1 cellular context compared by ENCODE assay signal in the genomic region with DNA sequence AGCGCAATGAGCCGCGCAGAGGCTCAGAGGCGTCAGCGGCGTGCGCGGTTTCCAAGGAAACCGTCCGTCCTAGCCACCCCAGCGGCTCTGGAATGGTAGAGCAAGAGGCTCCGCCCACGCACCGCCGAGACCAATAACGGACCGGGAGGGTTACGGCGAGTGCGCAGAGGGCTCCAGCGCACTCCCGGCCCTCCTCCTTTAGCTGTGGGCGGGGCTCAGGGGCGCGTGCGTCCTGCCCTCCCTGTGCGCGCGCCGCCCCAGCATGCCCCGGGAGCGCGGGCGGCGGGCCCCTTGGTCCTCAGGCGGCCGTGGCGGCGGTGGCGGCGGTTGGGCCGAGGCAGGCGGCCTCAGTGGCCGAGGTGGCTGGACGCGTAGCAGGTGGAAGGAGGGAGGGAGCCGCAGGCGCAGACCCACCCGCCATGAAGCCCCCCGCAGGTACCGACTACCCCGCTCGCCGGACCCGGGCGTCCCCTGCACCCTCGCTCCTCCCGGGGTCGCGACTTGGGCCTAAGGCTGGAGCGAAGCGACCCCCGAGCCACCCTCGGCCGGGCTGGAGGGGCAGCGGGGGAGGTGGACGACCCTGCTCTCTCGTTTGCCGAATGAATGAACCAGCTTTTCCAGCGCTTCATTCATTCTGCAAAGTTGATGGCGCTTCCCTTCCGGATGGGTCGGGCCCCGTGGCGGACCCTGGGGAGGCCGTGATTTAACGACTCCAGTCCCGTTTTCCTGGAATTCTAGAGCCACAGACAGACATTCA.
TF ChIP-seq lines count a peak whose summit lies in the region.

Gene THOP1, plus strand, starts transcription at position 260 of the 757 bp plus-strand sequence. Its CDS starts 160 bp downstream, at position 420.

TF ChIP-seq in HepG2, 621 proteins besides CTCF, POLR2A, EP300 and RAD21 (continued from another document and continues in another):
- TF ChIP-seq, protein P1, sequence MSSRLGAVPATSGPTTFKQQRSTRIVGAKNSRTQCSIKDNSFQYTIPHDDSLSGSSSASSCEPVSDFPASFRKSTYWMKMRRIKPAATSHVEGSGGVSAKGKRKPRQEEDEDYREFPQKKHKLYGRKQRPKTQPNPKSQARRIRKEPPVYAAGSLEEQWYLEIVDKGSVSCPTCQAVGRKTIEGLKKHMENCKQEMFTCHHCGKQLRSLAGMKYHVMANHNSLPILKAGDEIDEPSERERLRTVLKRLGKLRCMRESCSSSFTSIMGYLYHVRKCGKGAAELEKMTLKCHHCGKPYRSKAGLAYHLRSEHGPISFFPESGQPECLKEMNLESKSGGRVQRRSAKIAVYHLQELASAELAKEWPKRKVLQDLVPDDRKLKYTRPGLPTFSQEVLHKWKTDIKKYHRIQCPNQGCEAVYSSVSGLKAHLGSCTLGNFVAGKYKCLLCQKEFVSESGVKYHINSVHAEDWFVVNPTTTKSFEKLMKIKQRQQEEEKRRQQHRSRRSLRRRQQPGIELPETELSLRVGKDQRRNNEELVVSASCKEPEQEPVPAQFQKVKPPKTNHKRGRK (CRISPR knock-in tag; IDR thresholded peaks at IDR 0.05), result no peak
- TF ChIP-seq, protein P2, sequence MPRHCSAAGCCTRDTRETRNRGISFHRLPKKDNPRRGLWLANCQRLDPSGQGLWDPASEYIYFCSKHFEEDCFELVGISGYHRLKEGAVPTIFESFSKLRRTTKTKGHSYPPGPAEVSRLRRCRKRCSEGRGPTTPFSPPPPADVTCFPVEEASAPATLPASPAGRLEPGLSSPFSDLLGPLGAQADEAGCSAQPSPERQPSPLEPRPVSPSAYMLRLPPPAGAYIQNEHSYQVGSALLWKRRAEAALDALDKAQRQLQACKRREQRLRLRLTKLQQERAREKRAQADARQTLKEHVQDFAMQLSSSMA (CRISPR knock-in tag; IDR thresholded peaks at IDR 0.05), result no peak
- TF ChIP-seq ZNF709 (CRISPR knock-in tag; IDR thresholded peaks at IDR 0.05) (peak; percentile 92), ZNF768 (CRISPR knock-in tag; IDR thresholded peaks at IDR 0.05) (peak; percentile 51; the same call in 1 of the 2 replicates), SKIL (CRISPR knock-in tag; IDR thresholded peaks at IDR 0.05; ENCODE audit: borderline replicate concordance) (no peak), THYN1 (CRISPR knock-in tag; IDR thresholded peaks at IDR 0.05; ENCODE audit: borderline replicate concordance, low read depth) (no peak), BRCA1 (CRISPR knock-in tag; IDR thresholded peaks at IDR 0.05) (0 out of 2 replicates have a peak, but pooled peaks have one; percentile 15), RNF2 (conservative IDR thresholded peaks at IDR 0.05; ENCODE audit: low read depth) (0 out of 2 replicates have a peak, but pooled peaks have one; percentile 47), EZH2 (conservative IDR thresholded peaks at IDR 0.05; ENCODE audit: low read depth, low read length) (no peak), KLF15 (CRISPR knock-in tag; IDR thresholded peaks at IDR 0.05; ENCODE audit: borderline replicate concordance) (no peak), ZSCAN12 (CRISPR knock-in tag; IDR thresholded peaks at IDR 0.05) (no peak), ZNF550 (CRISPR knock-in tag; IDR thresholded peaks at IDR 0.05; ENCODE audit: borderline replicate concordance) (no peak), ZBTB38 (CRISPR knock-in tag; IDR thresholded peaks at IDR 0.05) (no peak), PHB2 (IDR thresholded peaks at IDR 0.05; ENCODE audit: partially characterized antibody) (no peak), CENPT (CRISPR knock-in tag; IDR thresholded peaks at IDR 0.05; ENCODE audit: low read depth) (peak; percentile 64; the same call in 1 of the 2 replicates), HMG20A (CRISPR knock-in tag; IDR thresholded peaks at IDR 0.05; ENCODE audit: borderline replicate concordance) (no peak), SIN3B (IDR thresholded peaks at IDR 0.05; ENCODE audit: low read length) (no peak), ZNF333 (CRISPR knock-in tag; IDR thresholded peaks at IDR 0.05; ENCODE audit: borderline replicate concordance) (peak; percentile 94), MIXL1 (CRISPR knock-in tag; IDR thresholded peaks at IDR 0.05) (no peak), XRCC5 (optimal IDR thresholded peaks at IDR 0.05; ENCODE audit: low read length) (peak; percentile 41), EHMT2 (IDR thresholded peaks at IDR 0.05; ENCODE audit: borderline replicate concordance, low read depth, low read length) (no peak), ARNTL (CRISPR knock-in tag; IDR thresholded peaks at IDR 0.05) (no peak), ELF4 (CRISPR knock-in tag; IDR thresholded peaks at IDR 0.05; ENCODE audit: borderline replicate concordance) (no peak), ELF1 (CRISPR knock-in tag; IDR thresholded peaks at IDR 0.05) (no peak), ZNF782 (CRISPR knock-in tag; IDR thresholded peaks at IDR 0.05; ENCODE audit: borderline replicate concordance) (no peak), SCMH1 (CRISPR knock-in tag; IDR thresholded peaks at IDR 0.05; ENCODE audit: borderline replicate concordance) (no peak), STAT5B (CRISPR knock-in tag; IDR thresholded peaks at IDR 0.05) (no peak), NR1H2 (CRISPR knock-in tag; IDR thresholded peaks at IDR 0.05; ENCODE audit: borderline replicate concordance, low read depth) (no peak), SMAD1 (CRISPR knock-in tag; IDR thresholded peaks at IDR 0.05; ENCODE audit: borderline replicate concordance, low read depth) (peak; percentile 64; the same call in 1 of the 2 replicates), ZNF850 (CRISPR knock-in tag; conservative IDR thresholded peaks at IDR 0.05) (no peak)
- TF ChIP-seq, protein P3, sequence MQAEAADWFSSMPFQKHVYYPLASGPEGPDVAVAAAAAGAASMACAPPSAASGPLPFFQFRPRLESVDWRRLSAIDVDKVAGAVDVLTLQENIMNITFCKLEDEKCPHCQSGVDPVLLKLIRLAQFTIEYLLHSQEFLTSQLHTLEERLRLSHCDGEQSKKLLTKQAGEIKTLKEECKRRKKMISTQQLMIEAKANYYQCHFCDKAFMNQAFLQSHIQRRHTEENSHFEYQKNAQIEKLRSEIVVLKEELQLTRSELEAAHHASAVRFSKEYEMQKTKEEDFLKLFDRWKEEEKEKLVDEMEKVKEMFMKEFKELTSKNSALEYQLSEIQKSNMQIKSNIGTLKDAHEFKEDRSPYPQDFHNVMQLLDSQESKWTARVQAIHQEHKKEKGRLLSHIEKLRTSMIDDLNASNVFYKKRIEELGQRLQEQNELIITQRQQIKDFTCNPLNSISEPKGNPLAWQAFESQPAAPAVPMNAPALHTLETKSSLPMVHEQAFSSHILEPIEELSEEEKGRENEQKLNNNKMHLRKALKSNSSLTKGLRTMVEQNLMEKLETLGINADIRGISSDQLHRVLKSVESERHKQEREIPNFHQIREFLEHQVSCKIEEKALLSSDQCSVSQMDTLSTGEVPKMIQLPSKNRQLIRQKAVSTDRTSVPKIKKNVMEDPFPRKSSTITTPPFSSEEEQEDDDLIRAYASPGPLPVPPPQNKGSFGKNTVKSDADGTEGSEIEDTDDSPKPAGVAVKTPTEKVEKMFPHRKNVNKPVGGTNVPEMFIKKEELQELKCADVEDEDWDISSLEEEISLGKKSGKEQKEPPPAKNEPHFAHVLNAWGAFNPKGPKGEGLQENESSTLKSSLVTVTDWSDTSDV (CRISPR knock-in tag; IDR thresholded peaks at IDR 0.05), result no peak
- TF ChIP-seq, protein P4, sequence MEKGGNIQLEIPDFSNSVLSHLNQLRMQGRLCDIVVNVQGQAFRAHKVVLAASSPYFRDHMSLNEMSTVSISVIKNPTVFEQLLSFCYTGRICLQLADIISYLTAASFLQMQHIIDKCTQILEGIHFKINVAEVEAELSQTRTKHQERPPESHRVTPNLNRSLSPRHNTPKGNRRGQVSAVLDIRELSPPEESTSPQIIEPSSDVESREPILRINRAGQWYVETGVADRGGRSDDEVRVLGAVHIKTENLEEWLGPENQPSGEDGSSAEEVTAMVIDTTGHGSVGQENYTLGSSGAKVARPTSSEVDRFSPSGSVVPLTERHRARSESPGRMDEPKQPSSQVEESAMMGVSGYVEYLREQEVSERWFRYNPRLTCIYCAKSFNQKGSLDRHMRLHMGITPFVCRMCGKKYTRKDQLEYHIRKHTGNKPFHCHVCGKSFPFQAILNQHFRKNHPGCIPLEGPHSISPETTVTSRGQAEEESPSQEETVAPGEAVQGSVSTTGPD (CRISPR knock-in tag; IDR thresholded peaks at IDR 0.05), result no peak
- TF ChIP-seq, protein P5, sequence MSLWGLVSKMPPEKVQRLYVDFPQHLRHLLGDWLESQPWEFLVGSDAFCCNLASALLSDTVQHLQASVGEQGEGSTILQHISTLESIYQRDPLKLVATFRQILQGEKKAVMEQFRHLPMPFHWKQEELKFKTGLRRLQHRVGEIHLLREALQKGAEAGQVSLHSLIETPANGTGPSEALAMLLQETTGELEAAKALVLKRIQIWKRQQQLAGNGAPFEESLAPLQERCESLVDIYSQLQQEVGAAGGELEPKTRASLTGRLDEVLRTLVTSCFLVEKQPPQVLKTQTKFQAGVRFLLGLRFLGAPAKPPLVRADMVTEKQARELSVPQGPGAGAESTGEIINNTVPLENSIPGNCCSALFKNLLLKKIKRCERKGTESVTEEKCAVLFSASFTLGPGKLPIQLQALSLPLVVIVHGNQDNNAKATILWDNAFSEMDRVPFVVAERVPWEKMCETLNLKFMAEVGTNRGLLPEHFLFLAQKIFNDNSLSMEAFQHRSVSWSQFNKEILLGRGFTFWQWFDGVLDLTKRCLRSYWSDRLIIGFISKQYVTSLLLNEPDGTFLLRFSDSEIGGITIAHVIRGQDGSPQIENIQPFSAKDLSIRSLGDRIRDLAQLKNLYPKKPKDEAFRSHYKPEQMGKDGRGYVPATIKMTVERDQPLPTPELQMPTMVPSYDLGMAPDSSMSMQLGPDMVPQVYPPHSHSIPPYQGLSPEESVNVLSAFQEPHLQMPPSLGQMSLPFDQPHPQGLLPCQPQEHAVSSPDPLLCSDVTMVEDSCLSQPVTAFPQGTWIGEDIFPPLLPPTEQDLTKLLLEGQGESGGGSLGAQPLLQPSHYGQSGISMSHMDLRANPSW (CRISPR knock-in tag; IDR thresholded peaks at IDR 0.05; ENCODE audit: borderline replicate concordance), result no peak; the same call in 1 of the 2 replicates
- TF ChIP-seq, protein P6, sequence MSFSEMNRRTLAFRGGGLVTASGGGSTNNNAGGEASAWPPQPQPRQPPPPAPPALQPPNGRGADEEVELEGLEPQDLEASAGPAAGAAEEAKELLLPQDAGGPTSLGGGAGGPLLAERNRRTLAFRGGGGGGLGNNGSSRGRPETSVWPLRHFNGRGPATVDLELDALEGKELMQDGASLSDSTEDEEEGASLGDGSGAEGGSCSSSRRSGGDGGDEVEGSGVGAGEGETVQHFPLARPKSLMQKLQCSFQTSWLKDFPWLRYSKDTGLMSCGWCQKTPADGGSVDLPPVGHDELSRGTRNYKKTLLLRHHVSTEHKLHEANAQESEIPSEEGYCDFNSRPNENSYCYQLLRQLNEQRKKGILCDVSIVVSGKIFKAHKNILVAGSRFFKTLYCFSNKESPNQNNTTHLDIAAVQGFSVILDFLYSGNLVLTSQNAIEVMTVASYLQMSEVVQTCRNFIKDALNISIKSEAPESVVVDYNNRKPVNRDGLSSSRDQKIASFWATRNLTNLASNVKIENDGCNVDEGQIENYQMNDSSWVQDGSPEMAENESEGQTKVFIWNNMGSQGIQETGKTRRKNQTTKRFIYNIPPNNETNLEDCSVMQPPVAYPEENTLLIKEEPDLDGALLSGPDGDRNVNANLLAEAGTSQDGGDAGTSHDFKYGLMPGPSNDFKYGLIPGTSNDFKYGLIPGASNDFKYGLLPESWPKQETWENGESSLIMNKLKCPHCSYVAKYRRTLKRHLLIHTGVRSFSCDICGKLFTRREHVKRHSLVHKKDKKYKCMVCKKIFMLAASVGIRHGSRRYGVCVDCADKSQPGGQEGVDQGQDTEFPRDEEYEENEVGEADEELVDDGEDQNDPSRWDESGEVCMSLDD (CRISPR knock-in tag; IDR thresholded peaks at IDR 0.05; ENCODE audit: borderline replicate concordance), result no peak
- TF ChIP-seq, protein P7, sequence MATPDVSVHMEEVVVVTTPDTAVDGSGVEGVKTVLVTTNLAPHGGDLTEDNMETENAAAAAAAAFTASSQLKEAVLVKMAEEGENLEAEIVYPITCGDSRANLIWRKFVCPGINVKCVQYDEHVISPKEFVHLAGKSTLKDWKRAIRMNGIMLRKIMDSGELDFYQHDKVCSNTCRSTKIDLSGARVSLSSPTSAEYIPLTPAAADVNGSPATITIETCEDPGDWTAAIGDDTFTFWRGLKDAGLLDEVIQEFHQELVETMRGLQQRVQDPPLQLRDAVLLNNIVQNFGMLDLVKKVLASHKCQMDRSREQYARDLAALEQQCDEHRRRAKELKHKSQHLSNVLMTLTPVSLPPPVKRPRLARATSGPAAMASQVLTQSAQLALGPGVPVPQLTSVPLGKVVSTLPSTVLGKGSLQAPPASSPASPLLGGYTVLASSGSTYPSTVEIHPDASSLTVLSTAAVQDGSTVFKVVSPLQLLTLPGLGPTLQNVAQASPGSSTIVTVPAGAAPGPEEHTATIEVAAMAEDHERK (CRISPR knock-in tag; IDR thresholded peaks at IDR 0.05; ENCODE audit: low read depth), result no peak
